ENCODE assay signal across 29 cellular contexts in the genomic region with DNA sequence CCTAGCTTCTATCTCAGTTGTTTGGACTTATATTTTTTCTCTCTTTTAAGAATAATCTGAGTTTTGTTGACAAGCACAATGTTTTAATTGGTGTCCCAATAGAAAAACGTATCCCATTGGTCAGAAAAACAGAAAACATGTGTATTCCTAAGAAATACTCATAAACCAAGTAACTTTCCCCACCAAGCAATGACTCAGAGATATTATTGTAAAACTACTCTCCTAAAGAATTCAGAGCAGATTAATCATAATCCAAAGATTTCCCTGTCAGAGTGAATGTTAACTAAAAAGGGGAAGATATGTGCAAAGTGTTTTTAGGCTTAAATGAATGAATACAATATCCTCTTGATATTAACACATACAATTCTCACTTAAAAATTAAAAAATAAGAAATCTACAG. TPM values are rescaled to one million over a fixed set of nuclear protein-coding genes. Genes with fewer than 3 reads are reported as not detected.
DNase-seq lines count a peak whose midpoint lies in the region; ATAC-seq and TF ChIP-seq lines count a peak whose summit lies in the region.
"Had no signal": no experiment of that assay in that cellular context is flagged by ENCODE, and none has a peak within 500 bp of the region (broad histone marks: within the 10 kb centered on the region; RNA-seq: fewer than 3 reads in every experiment).

No MANE protein-coding gene starts in this region.

- no peak for TF ChIP-seq POLR2A in transverse colon (IDR thresholded peaks at IDR 0.05)

- H3K4me3 ChIP-seq in AG09309 (ENCODE audit: control insufficient read depth, low read depth, low read length) (no peak overlapping the region), transverse colon (no peak overlapping the region), hepatocyte (no peak overlapping the region)
- H3K4me3 ChIP-seq: A549, adrenal gland, spleen had no signal

- H3K27ac ChIP-seq in foreskin keratinocyte, result no peak overlapping the region
- no peak overlapping the region for H3K27ac ChIP-seq in transverse colon
- H3K27ac ChIP-seq in hepatocyte, result no peak overlapping the region
- H3K27ac ChIP-seq: A549, adrenal gland, C4-2B, HL-60, spleen had no signal

- H4K20me1 ChIP-seq in hepatocyte (ENCODE audit: insufficient read depth, poor library complexity, severe bottlenecking), result no peaks in the 10 kb centered on the region

- peaks cover 17% of the 10 kb centered on the region for H3K27me3 ChIP-seq in foreskin keratinocyte
- H3K27me3 ChIP-seq in transverse colon, result no peaks in the 10 kb centered on the region
- H3K27me3 ChIP-seq in hepatocyte, result no peaks in the 10 kb centered on the region
- H3K27me3 ChIP-seq: adrenal gland, spleen had no signal

- H3K9me3 ChIP-seq in transverse colon, result no peaks in the 10 kb centered on the region
- H3K9me3 ChIP-seq in hepatocyte (ENCODE audit: low read depth), result no peaks in the 10 kb centered on the region
- H3K9me3 ChIP-seq: A549, adrenal gland had no signal

- ATAC-seq in foreskin keratinocyte, result peak; percentile 85
- ATAC-seq: A549 had no signal

- no peaks in the 10 kb centered on the region for H3K9me2 ChIP-seq in hepatocyte (replicated peaks; ENCODE audit: insufficient read depth)

- H2AFZ ChIP-seq in hepatocyte, result no peak overlapping the region

- intact Hi-C loops in transverse colon (cut with DNase I; ENCODE audit: low total_unique reads), result no loop called here

- in situ Hi-C loops in transverse colon (cut with MboI; ENCODE audit: low pct_ligation_motif_present in 1 of 4, low pct_unique_long_range_greater_than_20kb in 1 of 4, low sequenced_read_pairs in 3 of 4), result no loop called here

- DNase-seq in AG09309 (ENCODE audit: low read depth) (peak; percentile 23), HT-29 (ENCODE audit: low spot score) (peak; percentile 68), amniotic stem cell (lab: John Stamatoyannopoulos, UW) (peak; percentile 29), foreskin keratinocyte (peak; percentile 57 to 68), transverse colon (no peak), SK-N-DZ (ENCODE audit: low spot score) (no peak), hepatocyte (ENCODE audit: low spot score) (no peak)
- no peak for DNase-seq in activated naive CD4-positive, alpha-beta T cell treated with Interleukin-2 at 50 U/mL for 16 hours
- DNase-seq: activated CD4-positive, alpha-beta T cell treated with anti-CD3 and anti-CD28 coated beads, Interleukin-2, amount 10 ng/mL, durations not matched to agents 7 days and 5 days; activated CD8-positive, alpha-beta memory T cell treated with anti-CD3 and anti-CD28 coated beads, Interleukin-2, amount 50 U/mL, for 4 hours; activated effector memory CD4-positive, alpha-beta T cell treated with Interleukin-2 at 50 U/mL for 16 hours; adrenal gland; cerebellar nuclear complex; effector CD4-positive, alpha-beta T cell; HCEC 1CT; hypothalamus; NCI-H1092; NCI-H2029 treated with DMSO at 0.1 percent for 48 hours; spleen; stimulated activated CD4-positive, alpha-beta T cell treated with anti-CD3 and anti-CD28 coated beads, Interleukin-4, amount 100 ng/mL, for 4 hours had no signal

- TF ChIP-seq EP300 in transverse colon (IDR thresholded peaks at IDR 0.05; ENCODE audit: low read depth), result no peak

- peaks cover 10% of the 10 kb centered on the region for H3K4me1 ChIP-seq in foreskin keratinocyte
- no peaks in the 10 kb centered on the region for H3K4me1 ChIP-seq in transverse colon
- H3K4me1 ChIP-seq in hepatocyte (ENCODE audit: insufficient read depth), result no peaks in the 10 kb centered on the region
- H3K4me1 ChIP-seq: A549, adrenal gland, spleen had no signal

- H3K4me2 ChIP-seq in hepatocyte, result no peak overlapping the region
- H3K4me2 ChIP-seq: A549 had no signal

- TF ChIP-seq CTCF in AG09309 (IDR thresholded peaks at IDR 0.05; ENCODE audit: control insufficient read depth, insufficient read depth, low read depth, low read length, missing control alignments) (no peak), foreskin keratinocyte (conservative IDR thresholded peaks at IDR 0.05) (no peak), transverse colon (IDR thresholded peaks at IDR 0.05) (no peak), hepatocyte (IDR thresholded peaks at IDR 0.05; ENCODE audit: poor library complexity) (no peak)

- 0 to 44% methylated on average over 1 of the region's 1 CpG for WGBS in transverse colon (ENCODE audit: low coverage in 1 of 2), 2 donors
- 46% methylated on average over 1 of the region's 1 CpG for WGBS in hepatocyte (ENCODE audit: low lambda C conversion rate, missing lambda C conversion rate)

- no peaks in the 10 kb centered on the region for H3K79me2 ChIP-seq in hepatocyte

- H3K36me3 ChIP-seq in transverse colon (no peaks in the 10 kb centered on the region), hepatocyte (replicated peaks; ENCODE audit: insufficient read depth, low read depth) (no peaks in the 10 kb centered on the region)
- H3K36me3 ChIP-seq: adrenal gland, spleen had no signal

RNA-seq across cellular contexts. Expression of gene MBL2, which starts 29.4 kb away (rescaled TPM):
- not detected in 2 replicates for total RNA-seq in HT-29 (2014; rRNA removed; shearing (Covaris generic))
- total RNA-seq in foreskin keratinocyte, result not detected in 2 replicates
- polyA plus RNA-seq in foreskin keratinocyte, result not detected in 2 replicates
- total RNA-seq in transverse colon, result not detected
- polyA plus RNA-seq in SK-N-DZ (2014; cell fraction: cytosol; rRNA removed), result not detected in 2 replicates
- not detected in 2 replicates for polyA plus RNA-seq in SK-N-DZ (2014; cell fraction: nucleus; rRNA removed)
- total RNA-seq in hepatocyte, result 0.64 and 1.1 TPM in 2 replicates
- polyA plus RNA-seq in hepatocyte, result 0.04 and 0.21 TPM in 2 replicates
- total RNA-seq: activated CD4-positive, alpha-beta T cell treated with anti-CD3 and anti-CD28 coated beads, Interleukin-2, amount 10 ng/mL, durations not matched to agents 7 days and 5 days; mesenteric fat pad; NCI-H460; neural crest cell; pulmonary artery endothelial cell; urinary bladder had no signal
- polyA plus RNA-seq: A549, keratinocyte had no signal

Comparison
In these comparisons a context has a peak if more than half of its experiments do, and no peak if none do; other contexts are left out.
1. DNase-seq: peak in AG09309 (single experiment), HT-29 (single experiment), amniotic stem cell (single experiment) and foreskin keratinocyte (2 of 2); none in transverse colon (single experiment), SK-N-DZ (single experiment), hepatocyte (single experiment) and activated naive CD4-positive, alpha-beta T cell treated with Interleukin-2 at 50 U/mL for 16 hours (single experiment).